ENCODE assay signal across 11 cellular contexts in genomic region chr9:121196389-121196788, GRCh38. TPM values are rescaled to one million over a fixed set of nuclear protein-coding genes. Genes with fewer than 3 reads are reported as not detected.
DNase-seq lines count a peak whose midpoint lies in the region; ATAC-seq, FAIRE-seq and TF ChIP-seq lines count a peak whose summit lies in the region.
"Had no signal": no experiment of that assay in that cellular context is flagged by ENCODE, and none has a peak within 500 bp of the region (broad histone marks: within the 10 kb centered on the region; RNA-seq: fewer than 3 reads in every experiment).

No MANE protein-coding gene starts in this region.

- no peak overlapping the region for H3K27ac Mint-ChIP-seq in activated CD4-positive, alpha-beta T cell treated with anti-CD3 and anti-CD28 coated beads, Interleukin-2, amount 10 ng/mL, durations not matched to agents 7 days and 5 days
- H3K27ac Mint-ChIP-seq: activated T-helper 1 cell treated with anti-CD3 and anti-CD28 coated beads, Interleukin-12 subunit alpha, Interleukin-12 subunit beta, Interleukin-2, Interleukin-4 antibody, amounts not matched to agents 30 ng/mL and 10 ng/mL and 1 ng/mL, durations not matched to agents 14 hours and 24 hours and 36 hours had no signal

- no peak overlapping the region for H3K27ac ChIP-seq in A549
- H3K27ac ChIP-seq in IMR-90 (ENCODE audit: insufficient read depth, low read length): no peak overlapping the region
- H3K27ac ChIP-seq in foreskin keratinocyte: peak overlapping the region; percentile 71

- no peak overlapping the region for H3K4me3 Mint-ChIP-seq in activated CD4-positive, alpha-beta T cell treated with anti-CD3 and anti-CD28 coated beads, Interleukin-2, amount 10 ng/mL, durations not matched to agents 7 days and 5 days
- H3K4me3 Mint-ChIP-seq: activated T-helper 1 cell treated with anti-CD3 and anti-CD28 coated beads, Interleukin-12 subunit alpha, Interleukin-12 subunit beta, Interleukin-2, Interleukin-4 antibody, amounts not matched to agents 30 ng/mL and 10 ng/mL and 1 ng/mL, durations not matched to agents 14 hours and 24 hours and 36 hours had no signal

- peaks cover 0 to 35% of the 10 kb centered on the region in 2 experiments; a peak in 2 of 4 replicates for H3K79me1 ChIP-seq in IMR-90 (ENCODE audit: low read depth in 1 of 2, low read length in 2 of 2)

- H2BK15ac ChIP-seq in IMR-90 (ENCODE audit: low read depth, low read length): no peak overlapping the region

- no peaks in the 10 kb centered on the region; the same call in 1 of the 2 replicates for H3K36me3 ChIP-seq in IMR-90 (ENCODE audit: control insufficient read depth, insufficient read depth, low read length)

- H3K4me1 ChIP-seq in A549 (peaks cover 85% of the 10 kb centered on the region), IMR-90 (ENCODE audit: control insufficient read depth, insufficient read depth, low read length) (peaks cover 8% of the 10 kb centered on the region), foreskin keratinocyte (peaks cover 65% of the 10 kb centered on the region)

- H3K4me3 ChIP-seq in A549: no peak overlapping the region
- no peak overlapping the region for H3K4me3 ChIP-seq in IMR-90 (ENCODE audit: insufficient read depth, low read depth, low read length)

- H4K5ac ChIP-seq in IMR-90 (ENCODE audit: low read depth, low read length): no peak overlapping the region

- H2BK120ac ChIP-seq in IMR-90 (ENCODE audit: low read depth, low read length): no peak overlapping the region

- in situ Hi-C loops in IMR-90 (cut with MboI; ENCODE audit: low sequenced_read_pairs): no loop called here

- CTCF ChIA-PET in A549 (lab: Yijun Ruan, JAX) (interaction anchor here (1.3 kb wide), 1 partner anchor 17 kb away, joined by 5 read pairs; no protein-coding TSS in a partner anchor), IMR-90 (lab: Yijun Ruan, JAX) (no interaction called here)
- CTCF ChIA-PET in activated CD4-positive, alpha-beta T cell treated with anti-CD3 and anti-CD28 coated beads, Interleukin-2, amount 10 ng/mL, durations not matched to agents 7 days and 5 days (lab: Charles Lee): no interaction called here

- H3K9ac ChIP-seq in IMR-90 (ENCODE audit: low read depth, low read length): no peak overlapping the region

- peak overlapping the region; percentile 89 for H3K23ac ChIP-seq in IMR-90 (ENCODE audit: low read depth, low read length)

- no peak overlapping the region for H3K56ac ChIP-seq in IMR-90 (ENCODE audit: extremely low read depth, insufficient read depth, low read length)

- H3K4ac ChIP-seq in IMR-90 (ENCODE audit: low read depth, low read length): no peak overlapping the region

- H4K91ac ChIP-seq in IMR-90 (ENCODE audit: insufficient read depth, low read depth, low read length): no peak overlapping the region

- peaks cover 71% of the 10 kb centered on the region for H3K4me1 Mint-ChIP-seq in activated CD4-positive, alpha-beta T cell treated with anti-CD3 and anti-CD28 coated beads, Interleukin-2, amount 10 ng/mL, durations not matched to agents 7 days and 5 days

- WGBS in A549 (ENCODE audit: missing lambda C conversion rate): 51% methylated on average over 4 of the region's 4 CpGs
- WGBS in IMR-90 (ENCODE audit: extremely low coverage in 2 of 2, insufficient read length in 1 of 2), 2 experiments: no CpG with 5 or more reads among the region's 4 CpGs

- H3K4me2 ChIP-seq in A549: peak overlapping the region; percentile 91
- peak overlapping the region; percentile 52; the same call in 1 of the 2 replicates for H3K4me2 ChIP-seq in IMR-90 (ENCODE audit: low read depth, low read length)

- no peak for TF ChIP-seq RAD21 in A549 (conservative IDR thresholded peaks at IDR 0.05 in 1 of 2, IDR thresholded peaks at IDR 0.05 in 1 of 2)
- TF ChIP-seq RAD21 in IMR-90 (IDR thresholded peaks at IDR 0.05; ENCODE audit: low read length): no peak

- H2AK5ac ChIP-seq in IMR-90 (ENCODE audit: low read depth, low read length): no peak overlapping the region

- no peaks in the 10 kb centered on the region for H3K27me3 ChIP-seq in IMR-90 (ENCODE audit: control insufficient read depth, insufficient read depth, low read length)
- no peaks in the 10 kb centered on the region for H3K27me3 ChIP-seq in foreskin keratinocyte

- ATAC-seq in A549: no peak
- peak; percentile 46 for ATAC-seq in GM18870 (IDR thresholded peaks at IDR 0.05; ENCODE audit: unreplicated experiment)
- ATAC-seq in IMR-90 (ENCODE audit: low read depth): no peak
- ATAC-seq in foreskin keratinocyte: no peak
- ATAC-seq in HG02840 (IDR thresholded peaks at IDR 0.05; ENCODE audit: low FRiP score, unreplicated experiment): no peak

- no peaks in the 10 kb centered on the region for H3K9me3 ChIP-seq in A549
- H3K9me3 ChIP-seq in IMR-90 (ENCODE audit: control insufficient read depth, insufficient read depth, low read length): no peaks in the 10 kb centered on the region

- peaks cover 98% of the 10 kb centered on the region for H4K20me1 ChIP-seq in IMR-90 (ENCODE audit: insufficient read depth, low read length)

- no peak overlapping the region for H2AK9ac ChIP-seq in IMR-90 (replicated peaks; ENCODE audit: low read depth, low read length, poor library complexity)

- TF ChIP-seq CTCF in A549 (IDR thresholded peaks at IDR 0.05) (no peak), IMR-90 (conservative IDR thresholded peaks at IDR 0.05; ENCODE audit: low read depth, low read length) (no peak), foreskin keratinocyte (conservative IDR thresholded peaks at IDR 0.05) (no peak)

- 0 out of 2 replicates have a peak overlapping the region, but pooled peaks have one; percentile 19 for H3K14ac ChIP-seq in IMR-90 (replicated peaks; ENCODE audit: low read depth, low read length)

- H3K27me3 Mint-ChIP-seq in activated CD4-positive, alpha-beta T cell treated with anti-CD3 and anti-CD28 coated beads, Interleukin-2, amount 10 ng/mL, durations not matched to agents 7 days and 5 days: no peaks in the 10 kb centered on the region

- intact Hi-C loops in IMR-90 (cut with micrococcal nuclease): loop anchor here (5.0 kb wide), 2 partner anchors 214 to 439 kb away; no protein-coding TSS in a partner anchor

- no peak overlapping the region for H2AFZ ChIP-seq in IMR-90 (replicated peaks; ENCODE audit: low read length, poor library complexity)

- FAIRE-seq in A549 (lab: Jason Lieb, UNC): no peak

- TF ChIP-seq POLR2A in A549 (IDR thresholded peaks at IDR 0.05; ENCODE audit: low read length): no peak
- no peak for TF ChIP-seq POLR2A in IMR-90 (IDR thresholded peaks at IDR 0.05; ENCODE audit: low read depth, low read length)

- H2BK20ac ChIP-seq in IMR-90 (ENCODE audit: low read depth, low read length): no peak overlapping the region

- no peak overlapping the region for H4K8ac ChIP-seq in IMR-90 (ENCODE audit: low read depth in 2 of 2, low read length in 2 of 2)

- H2BK5ac ChIP-seq in IMR-90 (ENCODE audit: low read depth, low read length, poor library complexity, severe bottlenecking): no peak overlapping the region

- no peaks in the 10 kb centered on the region for H3K9me3 Mint-ChIP-seq in activated CD4-positive, alpha-beta T cell treated with anti-CD3 and anti-CD28 coated beads, Interleukin-2, amount 10 ng/mL, durations not matched to agents 7 days and 5 days
- H3K9me3 Mint-ChIP-seq: activated T-helper 1 cell treated with anti-CD3 and anti-CD28 coated beads, Interleukin-12 subunit alpha, Interleukin-12 subunit beta, Interleukin-2, Interleukin-4 antibody, amounts not matched to agents 30 ng/mL and 10 ng/mL and 1 ng/mL, durations not matched to agents 14 hours and 24 hours and 36 hours had no signal

- BruUV-seq in IMR-90 (replicated peaks; lab: Mats Ljungman, UMichigan): no TSS peak

- POLR2A ChIA-PET in A549 (lab: Yijun Ruan, JAX) (no interaction called here), IMR-90 (lab: Charles Lee; ENCODE audit: unreplicated experiment) (no interaction called here)
- POLR2A ChIA-PET in activated CD4-positive, alpha-beta T cell treated with anti-CD3 and anti-CD28 coated beads, Interleukin-2, amount 10 ng/mL, durations not matched to agents 7 days and 5 days (lab: Charles Lee): no interaction called here

- peaks cover 9% of the 10 kb centered on the region for H3K9me1 ChIP-seq in IMR-90 (ENCODE audit: insufficient read depth, low read length)

- dilution Hi-C loops in IMR-90 (cut with HindIII; ENCODE audit: low sequenced_read_pairs, unreplicated experiment): no loop called here

- no peak overlapping the region for H3K18ac ChIP-seq in IMR-90 (ENCODE audit: low read depth, low read length)

- DNase-seq in A549 (ENCODE audit: low read depth in 1 of 2, low spot score in 1 of 2) (no peak), IMR-90 (no peak), foreskin keratinocyte (no peak), NCI-H748 treated with DMSO at 0.1 percent for 48 hours (lab: John Stamatoyannopoulos, UW) (no peak)
- no peak for DNase-seq in activated CD4-positive, alpha-beta T cell treated with anti-CD3 and anti-CD28 coated beads, Interleukin-2, amount 50 U/mL, for 48 hours
- DNase-seq in activated CD4-positive, alpha-beta T cell treated with anti-CD3 and anti-CD28 coated beads, Interleukin-2, amount 10 ng/mL, durations not matched to agents 7 days and 5 days: no peak
- DNase-seq: C1 segment of cervical spinal cord; effector CD8-positive, alpha-beta T cell had no signal

- H3K36me3 Mint-ChIP-seq in activated CD4-positive, alpha-beta T cell treated with anti-CD3 and anti-CD28 coated beads, Interleukin-2, amount 10 ng/mL, durations not matched to agents 7 days and 5 days (ENCODE audit: low read depth): peaks cover 15% of the 10 kb centered on the region

- TF ChIP-seq EP300 in A549 (IDR thresholded peaks at IDR 0.05): no peak

TF ChIP-seq in A549, 52 proteins besides CTCF, POLR2A, EP300 and RAD21:
- TF ChIP-seq ZFP36 (IDR thresholded peaks at IDR 0.05; ENCODE audit: borderline replicate concordance, partially characterized antibody): no peak

TF ChIP-seq in IMR-90, 13 proteins besides CTCF, POLR2A, EP300 and RAD21 (continues in another document):
- no peak for TF ChIP-seq CEBPB (IDR thresholded peaks at IDR 0.05; ENCODE audit: low read depth, low read length)

RNA-seq across cellular contexts. Expression of gene RAB14, which starts 5.3 kb away (rescaled TPM):
- 54.1 and 55.7 TPM in 2 replicates for polyA plus RNA-seq in A549 (2011; rRNA removed)
- polyA plus RNA-seq in A549 (2012; cell fraction: cytosol; rRNA removed): 12.6 and 14.0 TPM in 2 replicates
- polyA plus RNA-seq in A549 (2012; cell fraction: nucleus; rRNA removed): 6.3 and 11.1 TPM in 2 replicates
- polyA plus RNA-seq in A549 (2017; fragmentation: RNase III; extraction: RNeasy Plus Mini Kit Qiagen cat#74134 plus additional on column Dnase treatment): 38.4 to 40.2 TPM (median 38.8 TPM) in 3 replicates
- 14.2 and 15.3 TPM in 2 replicates for polyA minus RNA-seq in A549 (2011; rRNA and poly(A)+ RNA removed)
- 20.1 and 36.1 TPM in 2 replicates for total RNA-seq in IMR-90 (2012; rRNA removed)
- 22.8 and 29.3 TPM in 2 replicates for polyA plus RNA-seq in IMR-90 (2012; rRNA removed)
- 4.7 and 8.9 TPM in 2 replicates for polyA plus RNA-seq in IMR-90 (2012; cell fraction: cytosol; rRNA removed)
- 2.7 and 18.8 TPM in 2 replicates for polyA plus RNA-seq in IMR-90 (2012; cell fraction: nucleus; rRNA removed; ENCODE audit: low replicate concordance)
- 45.1 and 46.3 TPM in 2 replicates for total RNA-seq in foreskin keratinocyte
- 24.9 and 29.1 TPM in 2 replicates for polyA plus RNA-seq in foreskin keratinocyte
- 10 to 100 TPM; 65.8 to 66.6 TPM for total RNA-seq in activated CD4-positive, alpha-beta T cell treated with anti-CD3 and anti-CD28 coated beads, Interleukin-2, amount 10 ng/mL, durations not matched to agents 7 days and 5 days
